ENCODE assay signal across 8 cellular contexts in the genomic region with DNA sequence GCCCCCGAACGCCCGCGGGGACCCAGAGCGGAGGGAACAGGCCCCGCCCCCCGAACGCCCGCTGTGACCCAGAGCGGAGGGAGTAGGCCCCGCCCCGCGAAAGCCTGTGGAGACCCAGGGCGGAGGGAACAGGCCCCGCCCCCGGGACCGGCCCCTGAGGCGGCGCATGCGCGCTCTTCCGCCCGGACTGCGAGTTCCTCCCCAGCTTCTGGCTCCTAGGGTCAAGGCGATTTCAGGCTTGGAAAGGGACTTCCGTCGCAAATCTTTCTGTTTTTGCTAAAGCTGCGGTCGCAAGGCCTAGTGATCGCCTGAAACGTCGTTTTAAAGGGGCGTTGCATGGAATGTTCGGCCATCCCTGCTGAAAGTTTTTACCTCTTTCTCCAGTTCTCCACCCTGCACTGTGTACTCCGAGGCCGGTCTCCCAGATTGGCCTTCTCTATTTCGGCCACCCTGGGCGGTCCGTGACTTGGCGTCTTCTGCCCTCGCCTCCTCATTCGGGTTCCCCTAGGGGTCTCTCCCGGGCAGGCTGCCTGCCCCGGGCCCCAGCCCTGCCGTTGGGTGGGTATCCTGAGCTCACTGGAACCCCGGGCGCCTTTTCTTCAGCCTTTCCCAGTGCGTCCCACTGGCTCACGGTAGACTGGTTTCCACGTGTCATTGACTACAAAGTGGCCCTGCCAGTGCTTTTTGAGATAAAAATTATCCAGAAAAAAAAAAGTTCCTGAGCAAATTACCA. TPM values are rescaled to one million over a fixed set of nuclear protein-coding genes. Genes with fewer than 3 reads are reported as not detected.
A peak's percentile ranks its signal among the peaks of the same experiment; 100 is the strongest.
DNase-seq lines count a peak whose midpoint lies in the region; ATAC-seq and TF ChIP-seq lines count a peak whose summit lies in the region.

No MANE protein-coding gene starts in this region.

- H3K4me3 ChIP-seq in GM12875 (ENCODE audit: low read depth, low read length), result peak overlapping the region; percentile 83
- H3K4me3 ChIP-seq in adipocyte (ENCODE audit: low read length), result peak overlapping the region; percentile 86

- H3K4me1 ChIP-seq in adipocyte (ENCODE audit: control insufficient read depth, insufficient read depth, low read length), result peaks cover 23% of the 10 kb centered on the region

- intact Hi-C loops in cardiac septum (cut with DNase I), result no loop called here

- no peaks in the 10 kb centered on the region for H3K27me3 ChIP-seq in adipocyte (replicated peaks; ENCODE audit: control insufficient read depth, insufficient read depth, low read length)

- H3K9ac ChIP-seq in adipocyte (ENCODE audit: low read length), result peak overlapping the region; percentile 95

- peaks cover 26% of the 10 kb centered on the region for H3K4me1 Mint-ChIP-seq in type B pancreatic cell (ENCODE audit: unreplicated experiment)

- no peaks in the 10 kb centered on the region for H3K36me3 ChIP-seq in adipocyte (ENCODE audit: control insufficient read depth, insufficient read depth, low read length, severe bottlenecking)

- H3K36me3 Mint-ChIP-seq in type B pancreatic cell, result no peaks in the 10 kb centered on the region

- H3K9me3 ChIP-seq in adipocyte (ENCODE audit: control insufficient read depth, low read length), result no peaks in the 10 kb centered on the region

- peak; percentile 90 for ATAC-seq in HG02763 (IDR thresholded peaks at IDR 0.05; ENCODE audit: unreplicated experiment)

- peak overlapping the region; percentile 93 for H3K4me3 Mint-ChIP-seq in type B pancreatic cell

- H3K27ac Mint-ChIP-seq in type B pancreatic cell, result peak overlapping the region; percentile 90

- no peaks in the 10 kb centered on the region for H3K9me3 Mint-ChIP-seq in type B pancreatic cell

- no peaks in the 10 kb centered on the region for H3K27me3 Mint-ChIP-seq in type B pancreatic cell

- DNase-seq in NCI-H1417 treated with DMSO at 0.1 percent for 48 hours (lab: John Stamatoyannopoulos, UW) (peak; percentile 5), SW 1271 (lab: John Stamatoyannopoulos, UW) (peak; percentile 87 to 94), adipocyte (ENCODE audit: low read depth) (peak; percentile 99), cardiac septum (ENCODE audit: low spot score) (peak; percentile 100), pons (ENCODE audit: low spot score) (peak; percentile 97), type B pancreatic cell (ENCODE audit: extremely low spot score, unreplicated experiment) (peak; percentile 98)

- TF ChIP-seq CTCF in GM12875 (IDR thresholded peaks at IDR 0.05; ENCODE audit: borderline replicate concordance, insufficient read depth, low read depth, low read length) (no peak), type B pancreatic cell (conservative IDR thresholded peaks at IDR 0.05) (no peak)

RNA-seq across cellular contexts. Expression of a gene that starts 0.4 kb away (rescaled TPM):
- total RNA-seq in cardiac septum (8.6 TPM), type B pancreatic cell (ENCODE audit: low replicate concordance) (9.5 and 11.6 TPM in 2 replicates)

Comparison
In these comparisons a context has a peak if more than half of its experiments do, and no peak if none do; other contexts are left out.
1. Peak in every context shown above with its lines: DNase-seq, ATAC-seq and H3K4me3 ChIP-seq.
2. DNase-seq: peak in every context shown above with its lines; median percentile 100 in cardiac septum; 99 in adipocyte; 98 in type B pancreatic cell; 97 in pons; 90 in SW 1271; 5 in NCI-H1417 treated with DMSO at 0.1 percent for 48 hours.